ENCODE assay signal across 9 cellular contexts in genomic region chr6:108948252-108948651, GRCh38.
DNase-seq lines count a peak whose midpoint lies in the region; FAIRE-seq and TF ChIP-seq lines count a peak whose summit lies in the region.
"Had no signal": no experiment of that assay in that cellular context is flagged by ENCODE, and none has a peak within 500 bp of the region (broad histone marks: within the 10 kb centered on the region; RNA-seq: fewer than 3 reads in every experiment).

No MANE protein-coding gene starts in this region.

- H4K91ac ChIP-seq in mesenchymal stem cell (ENCODE audit: low read length), result no peak overlapping the region

- H3K9ac ChIP-seq in mesenchymal stem cell (ENCODE audit: low read length), result peak overlapping the region; percentile 71

- no peak overlapping the region for H3K14ac ChIP-seq in mesenchymal stem cell (ENCODE audit: low read length in 2 of 2)

- H2AFZ ChIP-seq in mesenchymal stem cell (ENCODE audit: low read depth, low read length), result no peak overlapping the region

- H3K27ac ChIP-seq in dorsolateral prefrontal cortex (peak overlapping the region in 40 of 59 donors; percentile 1 to 90 (median 56)), mesenchymal stem cell (ENCODE audit: low read length, poor library complexity, severe bottlenecking) (peak overlapping the region; percentile 75), tibial artery (peak overlapping the region; percentile 81 to 84)

- H3K4me3 ChIP-seq in dorsolateral prefrontal cortex, result peak overlapping the region in 8 of 59 donors; percentile 3 to 25 (median 12)
- H3K4me3 ChIP-seq in mesenchymal stem cell (ENCODE audit: insufficient read depth in 1 of 2, low read depth in 1 of 2, low read length in 2 of 2), result no peak overlapping the region
- H3K4me3 ChIP-seq in tibial artery, result no peak overlapping the region

- DNase-seq in NCI-H446 (lab: John Stamatoyannopoulos, UW) (peak; percentile 66 to 84), dorsolateral prefrontal cortex (peak in 9 of 10 donors; percentile 43 to 87 (median 72)), mesenchymal stem cell (no peak), tibial artery (peak; percentile 46 to 76), OCI-M2 (lab: John Stamatoyannopoulos, UW; ENCODE audit: unreplicated experiment) (no peak), dedifferentiated amniotic fluid mesenchymal stem cell (ENCODE audit: extremely low spot score) (no peak), urothelium cell line (ENCODE audit: low spot score) (no peak)
- no peak for DNase-seq in stimulated activated CD4-positive, alpha-beta T cell treated with anti-CD3 and anti-CD28 coated beads, Interleukin-4, amount 100 ng/mL, for 1 hour
- DNase-seq: activated naive CD8-positive, alpha-beta T cell treated with anti-CD3 and anti-CD28 coated beads, Interleukin-2, amount 10 ng/mL, durations not matched to agents 7 days and 5 days had no signal

- H2BK15ac ChIP-seq in mesenchymal stem cell (ENCODE audit: low read depth, poor library complexity, severe bottlenecking), result no peak overlapping the region

- H3K27me3 ChIP-seq in dorsolateral prefrontal cortex (no peaks in the 10 kb centered on the region), mesenchymal stem cell (ENCODE audit: control insufficient read depth in 1 of 2, insufficient read depth in 1 of 2, low read length in 2 of 2) (no peaks in the 10 kb centered on the region), tibial artery (no peaks in the 10 kb centered on the region)

- H3K23ac ChIP-seq in mesenchymal stem cell (ENCODE audit: low read length in 2 of 2), result no peak overlapping the region

- H3K4me1 ChIP-seq in mesenchymal stem cell (ENCODE audit: control insufficient read depth, insufficient read depth, low read depth, low read length) (peaks cover 19% of the 10 kb centered on the region), tibial artery (peaks cover 0 to 58% (median 45%) of the 10 kb centered on the region in 4 donors)

- no peak overlapping the region for H4K8ac ChIP-seq in mesenchymal stem cell (ENCODE audit: low read length)

- FAIRE-seq in urothelium cell line (lab: Jason Lieb, UNC), result no peak

- H2BK12ac ChIP-seq in mesenchymal stem cell (ENCODE audit: low read length in 2 of 2), result no peak overlapping the region

- peak in 2 of 56 donors; percentile 10 to 16 for TF ChIP-seq CTCF in dorsolateral prefrontal cortex (IDR thresholded peaks at IDR 0.05 in 54 of 56, conservative IDR thresholded peaks at IDR 0.05 in 2 of 56; ENCODE audit: low read depth in 1 of 56, partially characterized antibody in 56 of 56)
- no peak for TF ChIP-seq CTCF in tibial artery (IDR thresholded peaks at IDR 0.05)

- H3K36me3 ChIP-seq in mesenchymal stem cell (ENCODE audit: control insufficient read depth in 1 of 2, insufficient read depth in 2 of 2, low read depth in 1 of 2, low read length in 2 of 2), result peaks cover 0 to 3% of the 10 kb centered on the region in 2 experiments
- H3K36me3 ChIP-seq in tibial artery, result no peaks in the 10 kb centered on the region

- no peaks in the 10 kb centered on the region for H3K79me1 ChIP-seq in mesenchymal stem cell (replicated peaks; ENCODE audit: low read length, poor library complexity, severe bottlenecking)

- intact Hi-C loops in dorsolateral prefrontal cortex (cut with DNase I), result no loop called here
- intact Hi-C loops in tibial artery (cut with DNase I; ENCODE audit: low total_unique reads), result loop anchor here (5.0 kb wide), 1 partner anchor 59 kb away; no protein-coding TSS in a partner anchor

- H2BK5ac ChIP-seq in mesenchymal stem cell (ENCODE audit: low read depth, low read length, poor library complexity, severe bottlenecking), result no peak overlapping the region

- 87% methylated on average over 5 of the region's 5 CpGs for whole genome bisulfite sequencing in mesenchymal stem cell

- H3K9me3 ChIP-seq in mesenchymal stem cell (ENCODE audit: control insufficient read depth, low read length) (no peaks in the 10 kb centered on the region), tibial artery (no peaks in the 10 kb centered on the region)

- H3K4ac ChIP-seq in mesenchymal stem cell (ENCODE audit: low read depth in 1 of 2, low read length in 2 of 2), result no peak overlapping the region

- H3K4me2 ChIP-seq in mesenchymal stem cell (ENCODE audit: low read length, poor library complexity, severe bottlenecking), result no peak overlapping the region

- peak overlapping the region; percentile 50 for H2AK5ac ChIP-seq in mesenchymal stem cell (ENCODE audit: low read length, severe bottlenecking)

- no peak overlapping the region for H3K18ac ChIP-seq in mesenchymal stem cell (ENCODE audit: low read depth in 1 of 2, low read length in 2 of 2)

- no peak overlapping the region for H2BK120ac ChIP-seq in mesenchymal stem cell (ENCODE audit: low read depth, low read length)

Comparison
In these comparisons a context has a peak if more than half of its experiments do, and no peak if none do; other contexts are left out.
1. DNase-seq: peak in NCI-H446 (2 of 2), dorsolateral prefrontal cortex (9 of 10) and tibial artery (2 of 2); none in mesenchymal stem cell (single experiment), OCI-M2 (single experiment), dedifferentiated amniotic fluid mesenchymal stem cell (single experiment), urothelium cell line (single experiment) and stimulated activated CD4-positive, alpha-beta T cell treated with anti-CD3 and anti-CD28 coated beads, Interleukin-4, amount 100 ng/mL, for 1 hour (single experiment).
2. Peak in every context shown above with its lines, with median percentiles within 50 percentile points of each other: H3K27ac ChIP-seq.